Comparison of ENCODE assay signal across 16 cellular contexts in the genomic region with DNA sequence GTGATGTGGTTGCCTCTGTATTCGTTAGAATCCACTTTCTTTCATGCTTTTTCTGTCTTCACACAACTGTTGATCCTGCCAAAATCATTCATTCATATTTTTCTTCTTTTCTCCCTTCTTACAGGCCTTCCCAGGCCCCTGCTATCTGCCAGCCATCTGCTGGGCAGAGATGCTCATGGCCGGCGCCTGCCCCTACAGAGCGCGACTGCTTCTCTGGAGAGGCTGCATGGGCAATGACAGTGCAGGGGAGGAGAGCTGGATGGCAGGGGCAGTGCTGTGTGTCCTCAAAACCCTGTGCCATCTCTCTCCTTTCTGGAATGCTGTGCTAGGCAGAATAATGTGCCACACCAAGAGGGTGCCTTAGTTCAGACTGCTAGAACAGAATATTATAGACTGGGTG.
DNase-seq lines count a peak whose midpoint lies in the region; ATAC-seq, FAIRE-seq and TF ChIP-seq lines count a peak whose summit lies in the region.
"Had no signal": no experiment of that assay in that cellular context is flagged by ENCODE, and none has a peak within 500 bp of the region (broad histone marks: within the 10 kb centered on the region; RNA-seq: fewer than 3 reads in every experiment).

No MANE protein-coding gene starts in this region.

- TF ChIP-seq CTCF in heart right ventricle (IDR thresholded peaks at IDR 0.05), result no peak
- TF ChIP-seq CTCF in keratinocyte (optimal IDR thresholded peaks at IDR 0.05 in 1 of 3, IDR thresholded peaks at IDR 0.05 in 1 of 3, conservative IDR thresholded peaks at IDR 0.05 in 1 of 3; ENCODE audit: extremely low read depth in 1 of 3, insufficient read depth in 2 of 3, low read length in 3 of 3), result no peak

- H3K36me3 ChIP-seq in heart right ventricle (no peaks in the 10 kb centered on the region), keratinocyte (ENCODE audit: control insufficient read depth in 2 of 2, extremely low read depth in 1 of 2, insufficient read depth in 2 of 2, low read length in 2 of 2) (no peaks in the 10 kb centered on the region), skeletal muscle tissue (ENCODE audit: control insufficient read depth in 3 of 3, insufficient read depth in 3 of 3, low read length in 3 of 3) (no peaks in the 10 kb centered on the region), aorta (ENCODE audit: control insufficient read depth in 1 of 2, insufficient read depth in 2 of 2, low read length in 1 of 2) (no peaks in the 10 kb centered on the region)
- H3K36me3 ChIP-seq: brain microvascular endothelial cell had no signal

- H3K9me3 ChIP-seq in heart right ventricle (peaks cover 0 to 11% (median 0%) of the 10 kb centered on the region in 11 donors), keratinocyte (ENCODE audit: control insufficient read depth, low read depth, low read length) (peaks cover 8% of the 10 kb centered on the region), skeletal muscle tissue (ENCODE audit: control insufficient read depth in 3 of 3, low read length in 3 of 3) (peaks cover 0 to 6% (median 4%) of the 10 kb centered on the region in 3 donors), aorta (ENCODE audit: control insufficient read depth, low read length) (no peaks in the 10 kb centered on the region)

- ATAC-seq in heart right ventricle (no peak), aorta (ENCODE audit: low FRiP score) (no peak)
- ATAC-seq: activated CD4-positive, alpha-beta T cell treated with anti-CD3 and anti-CD28 coated beads for 36 hours had no signal

- H3K4me1 ChIP-seq in heart right ventricle (peaks cover 5 to 37% (median 29%) of the 10 kb centered on the region in 9 donors), keratinocyte (ENCODE audit: control insufficient read depth, extremely low read depth, insufficient read depth, low read length) (peaks cover 40% of the 10 kb centered on the region), skeletal muscle tissue (ENCODE audit: control insufficient read depth in 3 of 3, insufficient read depth in 3 of 3, low read length in 3 of 3) (peaks cover 20 to 33% (median 30%) of the 10 kb centered on the region in 3 donors), aorta (ENCODE audit: control insufficient read depth in 1 of 2, insufficient read depth in 2 of 2, low read length in 2 of 2) (peaks cover 0 to 5% of the 10 kb centered on the region in 2 donors)

- H3K9ac ChIP-seq in keratinocyte (ENCODE audit: control insufficient read depth, extremely low read depth, insufficient read depth, low read length) (peak overlapping the region; percentile 56), skeletal muscle tissue (ENCODE audit: low read depth in 1 of 3, low read length in 3 of 3) (peak overlapping the region in 2 of 3 donors; percentile 56 to 69)

- H3K4me3 ChIP-seq in heart right ventricle (no peak overlapping the region), keratinocyte (ENCODE audit: control insufficient read depth in 2 of 3, extremely low read depth in 1 of 3, insufficient read depth in 2 of 3, low read depth in 1 of 3, low read length in 3 of 3) (no peak overlapping the region), skeletal muscle tissue (ENCODE audit: low read length in 3 of 3) (peak overlapping the region in 2 of 3 donors; percentile 29 to 31), aorta (ENCODE audit: low read length in 2 of 2) (no peak overlapping the region)

- FAIRE-seq in keratinocyte (lab: Jason Lieb, UNC) (no peak), GM12891 (lab: Jason Lieb, UNC) (no peak)
- FAIRE-seq: A204.1, GM19239 had no signal

- 90 to 97% methylated on average over 5 of the region's 5 CpGs for WGBS in heart right ventricle, 2 donors
- 70 to 74% methylated on average over 5 of the region's 5 CpGs for WGBS in aorta, 2 donors

- no peaks in the 10 kb centered on the region for H4K20me1 ChIP-seq in keratinocyte (ENCODE audit: control insufficient read depth, extremely low read depth, insufficient read depth, low read length)

- DNase-seq in cardiac septum (ENCODE audit: low spot score) (peak; percentile 58), heart right ventricle (no peak), keratinocyte (ENCODE audit: low read depth, low spot score) (no peak), aorta (no peak), GM12891 (ENCODE audit: insufficient read length, low spot score) (no peak), NCI-H446 (lab: John Stamatoyannopoulos, UW) (no peak), dedifferentiated amniotic fluid mesenchymal stem cell (ENCODE audit: extremely low spot score) (no peak)
- DNase-seq: activated CD4-positive, alpha-beta T cell treated with anti-CD3 and anti-CD28 coated beads for 36 hours; brain microvascular endothelial cell; CD4-positive, alpha-beta memory T cell; natural killer cell; NCI-H2081; NCI-H524 treated with DMSO at 0.1 percent for 48 hours had no signal

- intact Hi-C loops in cardiac septum (cut with DNase I), result no loop called here
- intact Hi-C loops in heart right ventricle (cut with DNase I), result no loop called here
- intact Hi-C loops in aorta (cut with DNase I), result loop anchor here (5.0 kb wide), 2 partner anchors 71 to 96 kb away; no protein-coding TSS in a partner anchor

- H3K4me2 ChIP-seq in keratinocyte (ENCODE audit: control insufficient read depth, extremely low read depth, insufficient read depth, low read depth, low read length), result no peak overlapping the region

- no peak for TF ChIP-seq POLR2A in GM12891 (IDR thresholded peaks at IDR 0.05; ENCODE audit: low read depth, low read length)

- H3K27me3 ChIP-seq in heart right ventricle, result no peaks in the 10 kb centered on the region
- H3K27me3 ChIP-seq in keratinocyte (ENCODE audit: control insufficient read depth, extremely low read depth, insufficient read depth, low read length), result no peaks in the 10 kb centered on the region
- no peaks in the 10 kb centered on the region for H3K27me3 ChIP-seq in skeletal muscle tissue (ENCODE audit: control insufficient read depth in 3 of 3, insufficient read depth in 3 of 3, low read length in 3 of 3)
- no peaks in the 10 kb centered on the region for H3K27me3 ChIP-seq in aorta (ENCODE audit: control insufficient read depth in 1 of 2, insufficient read depth in 2 of 2, low read length in 1 of 2)
- H3K27me3 ChIP-seq: brain microvascular endothelial cell had no signal

- no peaks in the 10 kb centered on the region for H3K79me2 ChIP-seq in keratinocyte (ENCODE audit: control insufficient read depth, insufficient read depth, low read length)

- dilution Hi-C loops in keratinocyte (cut with MboI; ENCODE audit: extremely low pct_ligation_motif_present, low sequenced_read_pairs), result no loop called here

- H3K9me1 ChIP-seq in keratinocyte (ENCODE audit: control insufficient read depth, extremely low read depth, insufficient read depth, low read length), result no peaks in the 10 kb centered on the region

- no peak overlapping the region for H3K27ac ChIP-seq in heart right ventricle
- peak overlapping the region; percentile 79 for H3K27ac ChIP-seq in keratinocyte (ENCODE audit: control insufficient read depth, insufficient read depth, low read length)
- H3K27ac ChIP-seq in skeletal muscle tissue (ENCODE audit: low read depth, low read length), result peak overlapping the region; percentile 85
- H3K27ac ChIP-seq in aorta (ENCODE audit: low read depth in 1 of 2, low read length in 2 of 2), result peak overlapping the region; percentile 49 to 98
- H3K27ac ChIP-seq: brain microvascular endothelial cell had no signal

- no peak overlapping the region for H2AFZ ChIP-seq in keratinocyte (ENCODE audit: control insufficient read depth, low read length)

TF ChIP-seq in GM12891, 5 proteins besides CTCF, POLR2A, EP300 and RAD21:
- TF ChIP-seq SPI1 (IDR thresholded peaks at IDR 0.05; ENCODE audit: low read depth, low read length), result no peak
- TF ChIP-seq POLR2AphosphoS5 (IDR thresholded peaks at IDR 0.05; ENCODE audit: low read depth, low read length), result no peak
- TF ChIP-seq POU2F2 (IDR thresholded peaks at IDR 0.05; ENCODE audit: low read depth, low read length), result no peak
- TF ChIP-seq TAF1 (IDR thresholded peaks at IDR 0.05; ENCODE audit: low read depth, low read length), result no peak
- TF ChIP-seq PAX5 (IDR thresholded peaks at IDR 0.05; ENCODE audit: insufficient read depth, low read length, severe bottlenecking), result no peak

Comparison
In these comparisons a context has a peak if more than half of its experiments do, and no peak if none do; other contexts are left out.
1. H3K27ac ChIP-seq: peak in keratinocyte (single experiment), skeletal muscle tissue (single experiment) and aorta (2 of 2); none in heart right ventricle (0 of 10).
2. H3K4me3 ChIP-seq: peak in skeletal muscle tissue (2 of 3); none in heart right ventricle (0 of 10), keratinocyte (0 of 3) and aorta (0 of 2).
3. intact Hi-C loops: an anchor here in aorta (5.0 kb wide); none called in cardiac septum and heart right ventricle.